Comparison of ENCODE assay signal across 33 cellular contexts in genomic region chr6:150214310-150214709, GRCh38.
DNase-seq lines count a peak whose midpoint lies in the region; ATAC-seq, FAIRE-seq and TF ChIP-seq lines count a peak whose summit lies in the region.
"Had no signal": no experiment of that assay in that cellular context is flagged by ENCODE, and none has a peak within 500 bp of the region (broad histone marks: within the 10 kb centered on the region; RNA-seq: fewer than 3 reads in every experiment).

No MANE protein-coding gene starts in this region.

- DNase-seq in HepG2 (ENCODE audit: low spot score) (no peak), right lobe of liver (no peak), K562 (ENCODE audit: extremely low read depth in 1 of 4, low spot score in 3 of 4) (no peak), GM03348 (ENCODE audit: low spot score) (no peak)
- DNase-seq: 8988T; ACHN; AML-193; BE2C; C1 segment of cervical spinal cord; Caco-2; Calu3; CD4-positive, alpha-beta memory T cell; CD4-positive, alpha-beta T cell; CD4-positive, CD25-positive, alpha-beta regulatory T cell; CD8-positive, alpha-beta memory T cell; CD8-positive, alpha-beta T cell; COR-L47; DMS 273 treated with DMSO at 0.1 percent for 48 hours; DMS153; DMS53; DMS79; DMS79 treated with DMSO at 0.1 percent for 48 hours; DND-41; EL had no signal

- H3K27me3 ChIP-seq in HepG2 (ENCODE audit: control insufficient read depth in 1 of 2, insufficient read depth in 2 of 2, low read length in 2 of 2) (peaks cover 1 to 10% of the 10 kb centered on the region in 2 experiments; a peak in 3 of 5 replicates), right lobe of liver (no peaks in the 10 kb centered on the region), K562 (ENCODE audit: control insufficient read depth in 2 of 2, insufficient read depth in 2 of 2, low read length in 2 of 2) (no peaks in the 10 kb centered on the region)
- H3K27me3 ChIP-seq: BLaER1; BLaER1 treated with 17β-estradiol and CSF1 and Interleukin-3, amounts not matched to agents 10 nM and 100 nM had no signal

- H3K79me2 ChIP-seq in HepG2 (ENCODE audit: insufficient read depth, low read length) (no peaks in the 10 kb centered on the region), K562 (ENCODE audit: control insufficient read depth, insufficient read depth, low read length) (no peaks in the 10 kb centered on the region; the same call in 2 of the 3 replicates)

- ATAC-seq in HepG2 (no peak), right lobe of liver (no peak), K562 (no peak), GM18517 (IDR thresholded peaks at IDR 0.05; ENCODE audit: unreplicated experiment) (no peak)
- ATAC-seq: A549; CD8-positive, alpha-beta T cell had no signal

- H3K4me2 ChIP-seq in HepG2 (ENCODE audit: low read depth, low read length) = no peak overlapping the region
- H3K4me2 ChIP-seq in K562 (ENCODE audit: insufficient read depth, low read length) = no peak overlapping the region
- H3K4me2 ChIP-seq: A549; BLaER1; BLaER1 treated with 17β-estradiol and CSF1 and Interleukin-3, amounts not matched to agents 10 nM and 100 nM had no signal

- H3K9ac ChIP-seq in HepG2 (ENCODE audit: insufficient read depth, low read depth, low read length) (no peak overlapping the region), K562 (ENCODE audit: insufficient read depth in 1 of 2, low read depth in 2 of 2, low read length in 2 of 2) (no peak overlapping the region)
- H3K9ac ChIP-seq: BLaER1; BLaER1 treated with 17β-estradiol and CSF1 and Interleukin-3, amounts not matched to agents 10 nM and 100 nM had no signal

- no TSS peak for BruUV-seq in HepG2 (replicated peaks; lab: Mats Ljungman, UMichigan)
- BruUV-seq in K562 (replicated peaks; lab: Mats Ljungman, UMichigan) = no TSS peak

- H3K9me1 ChIP-seq in K562 (ENCODE audit: control insufficient read depth, insufficient read depth, low read length) = no peaks in the 10 kb centered on the region

- no peaks in the 10 kb centered on the region for H4K20me1 ChIP-seq in HepG2 (ENCODE audit: insufficient read depth, low read length)
- no peaks in the 10 kb centered on the region; the same call in 1 of the 2 replicates for H4K20me1 ChIP-seq in K562 (replicated peaks; ENCODE audit: control insufficient read depth, insufficient read depth, low read length)
- H4K20me1 ChIP-seq: BLaER1; BLaER1 treated with 17β-estradiol and CSF1 and Interleukin-3, amounts not matched to agents 10 nM and 100 nM had no signal

- in situ Hi-C loops in HepG2 (cut with HindIII; ENCODE audit: extremely low pct_ligation_motif_present, low pct_unique_long_range_greater_than_20kb) = no loop called here
- in situ Hi-C loops in K562 (cut with MboI) = no loop called here

- H3K27ac ChIP-seq in HepG2 (ENCODE audit: extremely low read length, insufficient read depth, low read length) = no peak overlapping the region
- no peak overlapping the region for H3K27ac ChIP-seq in right lobe of liver
- H3K27ac ChIP-seq in HEK293 (ENCODE audit: extremely low read depth, low read depth, low read length) = no peak overlapping the region
- H3K27ac ChIP-seq in K562 (ENCODE audit: extremely low read depth, low read depth, low read length) = no peak overlapping the region
- H3K27ac ChIP-seq: 22Rv1; A549; BLaER1; BLaER1 treated with 17β-estradiol and CSF1 and Interleukin-3, amounts not matched to agents 10 nM and 100 nM; C4-2B had no signal

- TF ChIP-seq CTCF in HepG2 (CRISPR knock-in tag; IDR thresholded peaks at IDR 0.05) = no peak
- TF ChIP-seq CTCF in right lobe of liver (IDR thresholded peaks at IDR 0.05) = no peak
- no peak for TF ChIP-seq CTCF in HEK293 (tag by site-specific recombination; IDR thresholded peaks at IDR 0.05)
- TF ChIP-seq CTCF in K562 (IDR thresholded peaks at IDR 0.05 in 2 of 3, conservative IDR thresholded peaks at IDR 0.05 in 1 of 3; ENCODE audit: insufficient read depth in 2 of 3, low read depth in 1 of 3, low read length in 3 of 3) = no peak

- H2AFZ ChIP-seq in HepG2 (ENCODE audit: low read length) = no peak overlapping the region
- H2AFZ ChIP-seq in K562 (ENCODE audit: low read depth, low read length) = no peak overlapping the region

- intact Hi-C loops in HepG2 (cut with micrococcal nuclease; ENCODE audit: unreplicated experiment) = no loop called here
- intact Hi-C loops in right lobe of liver (cut with DNase I) = no loop called here
- intact Hi-C loops in K562 (cut with micrococcal nuclease) = no loop called here

- POLR2A ChIA-PET in HepG2 (lab: Yijun Ruan, JAX) = no interaction called here
- POLR2A ChIA-PET in HEK293 (lab: Yijun Ruan, JAX) = no interaction called here
- POLR2A ChIA-PET in K562 (lab: Yijun Ruan, JAX) = interaction anchor here (1.2 to 1.5 kb wide), 2 partner anchors 9 to 14 kb away, joined by 3 read pairs; no protein-coding TSS in a partner anchor

- FAIRE-seq in HepG2 (lab: Jason Lieb, UNC) (no peak), K562 (lab: Jason Lieb, UNC) (no peak)
- FAIRE-seq: A204.1, A549, D721Med had no signal

- no peaks in the 10 kb centered on the region for H3K9me3 ChIP-seq in HepG2 (ENCODE audit: low read length)
- H3K9me3 ChIP-seq in right lobe of liver = no peaks in the 10 kb centered on the region
- H3K9me3 ChIP-seq in HEK293 (ENCODE audit: control insufficient read depth, insufficient read depth, low read depth, low read length) = no peaks in the 10 kb centered on the region
- no peaks in the 10 kb centered on the region for H3K9me3 ChIP-seq in K562 (replicated peaks; ENCODE audit: control insufficient read depth, insufficient read depth, low read depth, low read length)
- H3K9me3 ChIP-seq: A549; BE2C; BLaER1; BLaER1 treated with 17β-estradiol and CSF1 and Interleukin-3, amounts not matched to agents 10 nM and 100 nM; Caco-2 had no signal

- no peak for TF ChIP-seq RAD21 in HepG2 (CRISPR knock-in tag; IDR thresholded peaks at IDR 0.05)
- no peak for TF ChIP-seq RAD21 in K562 (CRISPR knock-in tag; conservative IDR thresholded peaks at IDR 0.05 in 1 of 2, IDR thresholded peaks at IDR 0.05 in 1 of 2)

- CTCF ChIA-PET in HepG2 (lab: Yijun Ruan, JAX; ENCODE audit: low intra/inter-chr PET ratio, low total read pairs) = no interaction called here
- CTCF ChIA-PET in HEK293 (lab: Yijun Ruan, JAX) = interaction anchor here (0.5 to 2.4 kb wide), 3 partner anchors 9 to 134 kb away, joined by 3 to 11 read pairs (median 3); no protein-coding TSS in a partner anchor
- CTCF ChIA-PET in K562 (lab: Yijun Ruan, JAX; ENCODE audit: low intra/inter-chr PET ratio) = no interaction called here

- TF ChIP-seq POLR2A in HepG2 (IDR thresholded peaks at IDR 0.05; ENCODE audit: insufficient read depth in 1 of 2, low read depth in 2 of 2, low read length in 2 of 2) = no peak
- no peak for TF ChIP-seq POLR2A in right lobe of liver (IDR thresholded peaks at IDR 0.05)
- no peak for TF ChIP-seq POLR2A in K562 (conservative IDR thresholded peaks at IDR 0.05)

- H3K36me3 ChIP-seq in HepG2 (replicated peaks in 1 of 2; ENCODE audit: control insufficient read depth in 1 of 2, insufficient read depth in 2 of 2, low read length in 2 of 2) (no peaks in the 10 kb centered on the region), right lobe of liver (no peaks in the 10 kb centered on the region), HEK293 (ENCODE audit: control insufficient read depth in 2 of 2, insufficient read depth in 1 of 2, low read length in 2 of 2) (peaks cover 7 to 10% of the 10 kb centered on the region in 2 experiments; a peak in 2 of 3 replicates), K562 (ENCODE audit: control insufficient read depth, insufficient read depth, low read length) (no peaks in the 10 kb centered on the region)
- H3K36me3 ChIP-seq: BE2C; BLaER1 treated with 17β-estradiol and CSF1 and Interleukin-3, amounts not matched to agents 10 nM and 100 nM had no signal

- H3K4me1 ChIP-seq in HepG2 (ENCODE audit: insufficient read depth, low read length) (no peaks in the 10 kb centered on the region), right lobe of liver (no peaks in the 10 kb centered on the region), HEK293 (ENCODE audit: control insufficient read depth, insufficient read depth, low read length) (no peaks in the 10 kb centered on the region), K562 (replicated peaks in 1 of 2; ENCODE audit: control insufficient read depth in 2 of 2, insufficient read depth in 2 of 2, low read length in 2 of 2) (peaks cover 9 to 30% of the 10 kb centered on the region in 2 experiments; a peak in 4 of 5 replicates)
- H3K4me1 ChIP-seq: A549, BE2C, Caco-2 had no signal

- TF ChIP-seq EP300 in HepG2 (IDR thresholded peaks at IDR 0.05; ENCODE audit: low read depth in 2 of 2, low read length in 2 of 2) = no peak
- no peak for TF ChIP-seq EP300 in HepG2 (CRISPR knock-in tag; IDR thresholded peaks at IDR 0.05; ENCODE audit: borderline replicate concordance)
- TF ChIP-seq EP300 in K562 (IDR thresholded peaks at IDR 0.05; ENCODE audit: low read length) = no peak

- H3K4me3 ChIP-seq in HepG2 (replicated peaks in 1 of 3; ENCODE audit: insufficient read depth in 1 of 3, low read depth in 2 of 3, low read length in 3 of 3) (no peak overlapping the region), right lobe of liver (no peak overlapping the region), HEK293 (ENCODE audit: low read depth, low read length) (no peak overlapping the region), K562 (no peak overlapping the region)
- H3K4me3 ChIP-seq: A549; BLaER1; BLaER1 treated with 17β-estradiol and CSF1 and Interleukin-3, amounts not matched to agents 10 nM and 100 nM had no signal

TF ChIP-seq in HepG2, 621 proteins besides CTCF, POLR2A, EP300 and RAD21:
- TF ChIP-seq ZNF629 (CRISPR knock-in tag; conservative IDR thresholded peaks at IDR 0.05) = no peak
- peak; percentile 23 for TF ChIP-seq HNRNPK (IDR thresholded peaks at IDR 0.05; ENCODE audit: low read depth, low read length, poor library complexity, severe bottlenecking)

TF ChIP-seq in HEK293, 187 proteins besides CTCF, POLR2A, EP300 and RAD21:
- TF ChIP-seq ZSCAN23 (tag by site-specific recombination; IDR thresholded peaks at IDR 0.05) = no peak
- TF ChIP-seq ZNF366 (tag by site-specific recombination; conservative IDR thresholded peaks at IDR 0.05) = peak; percentile 65

TF ChIP-seq in K562, 482 proteins besides CTCF, POLR2A, EP300 and RAD21 (continues in another document):
- TF ChIP-seq, protein P1, sequence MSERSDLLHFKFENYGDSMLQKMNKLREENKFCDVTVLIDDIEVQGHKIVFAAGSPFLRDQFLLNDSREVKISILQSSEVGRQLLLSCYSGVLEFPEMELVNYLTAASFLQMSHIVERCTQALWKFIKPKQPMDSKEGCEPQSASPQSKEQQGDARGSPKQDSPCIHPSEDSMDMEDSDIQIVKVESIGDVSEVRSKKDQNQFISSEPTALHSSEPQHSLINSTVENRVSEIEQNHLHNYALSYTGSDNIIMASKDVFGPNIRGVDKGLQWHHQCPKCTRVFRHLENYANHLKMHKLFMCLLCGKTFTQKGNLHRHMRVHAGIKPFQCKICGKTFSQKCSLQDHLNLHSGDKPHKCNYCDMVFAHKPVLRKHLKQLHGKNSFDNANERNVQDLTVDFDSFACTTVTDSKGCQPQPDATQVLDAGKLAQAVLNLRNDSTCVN (CRISPR knock-in tag; IDR thresholded peaks at IDR 0.05) = 0 out of 2 replicates have a peak, but pooled peaks have one; percentile 57
- no peak for TF ChIP-seq ZNF707 (CRISPR knock-in tag; conservative IDR thresholded peaks at IDR 0.05)
